Comparison of ENCODE assay signal across 14 cellular contexts in the genomic region with DNA sequence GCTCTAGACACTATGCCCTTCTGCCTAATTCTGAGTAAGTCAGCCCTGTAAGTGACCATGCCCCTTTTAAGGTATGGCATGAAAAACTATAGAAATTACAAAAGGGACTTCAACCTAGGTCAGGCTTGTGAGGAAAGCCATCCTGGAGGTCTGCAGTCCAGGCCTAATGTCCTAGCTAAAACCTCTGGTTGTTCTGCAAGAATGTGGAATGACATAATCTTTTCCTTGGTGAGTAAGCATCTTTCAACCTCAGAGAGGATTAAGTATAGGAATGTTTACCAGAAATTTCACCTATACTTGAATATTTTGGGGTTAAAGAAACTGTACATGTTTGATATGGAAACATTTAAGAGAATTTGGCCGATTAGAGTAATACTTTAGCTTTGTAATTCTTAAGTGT. TPM values are rescaled to one million over a fixed set of nuclear protein-coding genes. Genes with fewer than 3 reads are reported as not detected.
DNase-seq lines count a peak whose midpoint lies in the region; ATAC-seq, FAIRE-seq and TF ChIP-seq lines count a peak whose summit lies in the region.
"Had no signal": no experiment of that assay in that cellular context is flagged by ENCODE, and none has a peak within 500 bp of the region (broad histone marks: within the 10 kb centered on the region; RNA-seq: fewer than 3 reads in every experiment).

No MANE protein-coding gene starts in this region.

- no peak overlapping the region for H4K91ac ChIP-seq in IMR-90 (ENCODE audit: insufficient read depth, low read depth, low read length)

- H3K27me3 ChIP-seq in IMR-90 (ENCODE audit: control insufficient read depth, insufficient read depth, low read length), result no peaks in the 10 kb centered on the region
- H3K27me3 ChIP-seq in brain microvascular endothelial cell (replicated peaks), result no peaks in the 10 kb centered on the region
- H3K27me3 ChIP-seq in left lung, result no peaks in the 10 kb centered on the region
- no peaks in the 10 kb centered on the region for H3K27me3 ChIP-seq in small intestine (ENCODE audit: control insufficient read depth in 2 of 2, insufficient read depth in 2 of 2, low read length in 2 of 2)

- H3K4me3 ChIP-seq in IMR-90 (ENCODE audit: insufficient read depth, low read depth, low read length), result no peak overlapping the region
- no peak overlapping the region for H3K4me3 ChIP-seq in brain microvascular endothelial cell (ENCODE audit: low read depth, low read length)
- H3K4me3 ChIP-seq in left lung, result no peak overlapping the region
- H3K4me3 ChIP-seq in small intestine (ENCODE audit: low read depth in 1 of 2, low read length in 2 of 2), result no peak overlapping the region

- DNase-seq in AG08395 (ENCODE audit: low spot score), result peak; percentile 72
- DNase-seq in IMR-90, result peak; percentile 73
- peak; percentile 42 for DNase-seq in brain microvascular endothelial cell
- DNase-seq in left lung, result no peak
- no peak for DNase-seq in stimulated activated naive CD8-positive, alpha-beta T cell treated with anti-CD3 and anti-CD28 coated beads, Interleukin-15, amount 100 ng/mL, for 72 hours
- no peak for DNase-seq in small intestine
- no peak for DNase-seq in activated T-helper 1 cell treated with anti-CD3 and anti-CD28 coated beads, Interleukin-12 subunit alpha, Interleukin-12 subunit beta, Interleukin-2, Interleukin-4 antibody, amounts not matched to agents 30 ng/mL and 10 ng/mL and 1 ng/mL, durations not matched to agents 14 hours and 24 hours and 36 hours (ENCODE audit: low spot score)
- DNase-seq: activated naive CD4-positive, alpha-beta T cell treated with anti-CD3 and anti-CD28 coated beads, Interleukin-2, amount 10 ng/mL, durations not matched to agents 7 days and 5 days; C1 segment of cervical spinal cord; effector CD8-positive, alpha-beta T cell; naive thymus-derived CD4-positive, alpha-beta T cell; NCI-H1048 had no signal

- no peak overlapping the region for H2BK5ac ChIP-seq in IMR-90 (ENCODE audit: low read depth, low read length, poor library complexity, severe bottlenecking)

- FAIRE-seq in small intestine (lab: Jason Lieb, UNC), result no peak
- FAIRE-seq: H1 had no signal

- peak overlapping the region; percentile 11; the same call in 1 of the 2 replicates for H2BK20ac ChIP-seq in IMR-90 (ENCODE audit: low read depth, low read length)

- no peak overlapping the region for H4K5ac ChIP-seq in IMR-90 (ENCODE audit: low read depth, low read length)

- H3K4ac ChIP-seq in IMR-90 (ENCODE audit: low read depth, low read length), result no peak overlapping the region

- TF ChIP-seq CTCF in IMR-90 (conservative IDR thresholded peaks at IDR 0.05; ENCODE audit: low read depth, low read length) (no peak), brain microvascular endothelial cell (IDR thresholded peaks at IDR 0.05; ENCODE audit: low read depth, low read length, missing control alignments) (no peak), left lung (IDR thresholded peaks at IDR 0.05) (no peak)

- H3K9me3 ChIP-seq in IMR-90 (ENCODE audit: control insufficient read depth, insufficient read depth, low read length) (no peaks in the 10 kb centered on the region), left lung (peaks cover 0 to 5% of the 10 kb centered on the region in 2 donors), small intestine (ENCODE audit: control insufficient read depth, low read depth) (no peaks in the 10 kb centered on the region)

- dilution Hi-C loops in IMR-90 (cut with HindIII; ENCODE audit: low sequenced_read_pairs, unreplicated experiment), result no loop called here

- in situ Hi-C loops in IMR-90 (cut with MboI; ENCODE audit: low sequenced_read_pairs), result no loop called here
- in situ Hi-C loops in brain microvascular endothelial cell (cut with HindIII; ENCODE audit: low pct_ligation_motif_present, low sequenced_read_pairs), result no loop called here

- H2AK9ac ChIP-seq in IMR-90 (replicated peaks; ENCODE audit: low read depth, low read length, poor library complexity), result no peak overlapping the region

- TF ChIP-seq POLR2A in IMR-90 (IDR thresholded peaks at IDR 0.05; ENCODE audit: low read depth, low read length), result no peak

- H3K9me1 ChIP-seq in IMR-90 (ENCODE audit: insufficient read depth, low read length), result 0 out of 2 replicates have a peak, but pooled peaks cover 2% of the 10 kb centered on the region

- peaks cover 14 to 17% of the 10 kb centered on the region in 2 donors for H3K9me3 Mint-ChIP-seq in stimulated activated naive CD8-positive, alpha-beta T cell treated with anti-CD3 and anti-CD28 coated beads, Interleukin-15, amount 100 ng/mL, for 72 hours
- H3K9me3 Mint-ChIP-seq in activated T-helper 1 cell treated with anti-CD3 and anti-CD28 coated beads, Interleukin-12 subunit alpha, Interleukin-12 subunit beta, Interleukin-2, Interleukin-4 antibody, amounts not matched to agents 30 ng/mL and 10 ng/mL and 1 ng/mL, durations not matched to agents 14 hours and 24 hours and 36 hours, result peaks cover 11% of the 10 kb centered on the region

- H2AFZ ChIP-seq in IMR-90 (replicated peaks; ENCODE audit: low read length, poor library complexity), result no peak overlapping the region

- no peak overlapping the region for H3K4me2 ChIP-seq in IMR-90 (ENCODE audit: low read depth, low read length)

- H3K79me1 ChIP-seq in IMR-90 (ENCODE audit: low read depth in 1 of 2, low read length in 2 of 2), result no peaks in the 10 kb centered on the region

- no peak overlapping the region for H4K8ac ChIP-seq in IMR-90 (ENCODE audit: low read depth in 2 of 2, low read length in 2 of 2)

- TF ChIP-seq RAD21 in IMR-90 (IDR thresholded peaks at IDR 0.05; ENCODE audit: low read length), result no peak

- peaks cover 30% of the 10 kb centered on the region for H3K4me1 Mint-ChIP-seq in stimulated activated naive CD8-positive, alpha-beta T cell treated with anti-CD3 and anti-CD28 coated beads, Interleukin-15, amount 100 ng/mL, for 72 hours
- peaks cover 15% of the 10 kb centered on the region for H3K4me1 Mint-ChIP-seq in activated T-helper 1 cell treated with anti-CD3 and anti-CD28 coated beads, Interleukin-12 subunit alpha, Interleukin-12 subunit beta, Interleukin-2, Interleukin-4 antibody, amounts not matched to agents 30 ng/mL and 10 ng/mL and 1 ng/mL, durations not matched to agents 14 hours and 24 hours and 36 hours (ENCODE audit: low read depth)

- peaks cover 6% of the 10 kb centered on the region for H3K4me1 ChIP-seq in IMR-90 (ENCODE audit: control insufficient read depth, insufficient read depth, low read length)
- H3K4me1 ChIP-seq in left lung, result peaks cover 0 to 7% of the 10 kb centered on the region in 2 donors
- H3K4me1 ChIP-seq in small intestine (ENCODE audit: control insufficient read depth in 2 of 2, insufficient read depth in 1 of 2, low read depth in 1 of 2, low read length in 1 of 2), result no peaks in the 10 kb centered on the region

- CTCF ChIA-PET in IMR-90 (lab: Yijun Ruan, JAX), result no interaction called here

- H3K36me3 Mint-ChIP-seq in activated T-helper 1 cell treated with anti-CD3 and anti-CD28 coated beads, Interleukin-12 subunit alpha, Interleukin-12 subunit beta, Interleukin-2, Interleukin-4 antibody, amounts not matched to agents 30 ng/mL and 10 ng/mL and 1 ng/mL, durations not matched to agents 14 hours and 24 hours and 36 hours (ENCODE audit: low read depth), result no peaks in the 10 kb centered on the region
- H3K36me3 Mint-ChIP-seq: activated naive CD4-positive, alpha-beta T cell treated with anti-CD3 and anti-CD28 coated beads, Interleukin-2, amount 10 ng/mL, durations not matched to agents 7 days and 5 days had no signal

- ATAC-seq in IMR-90 (ENCODE audit: low read depth), result peak; percentile 63
- ATAC-seq in left lung, result peak; percentile 48
- ATAC-seq in stimulated activated naive CD8-positive, alpha-beta T cell treated with anti-CD3 and anti-CD28 coated beads, Interleukin-15, amount 100 ng/mL, for 72 hours, result no peak
- no peak for ATAC-seq in HG03571 (IDR thresholded peaks at IDR 0.05; ENCODE audit: unreplicated experiment)
- ATAC-seq: naive thymus-derived CD4-positive, alpha-beta T cell had no signal

- H3K27me3 Mint-ChIP-seq in stimulated activated naive CD8-positive, alpha-beta T cell treated with anti-CD3 and anti-CD28 coated beads, Interleukin-15, amount 100 ng/mL, for 72 hours, result peaks cover 7% of the 10 kb centered on the region
- H3K27me3 Mint-ChIP-seq in activated T-helper 1 cell treated with anti-CD3 and anti-CD28 coated beads, Interleukin-12 subunit alpha, Interleukin-12 subunit beta, Interleukin-2, Interleukin-4 antibody, amounts not matched to agents 30 ng/mL and 10 ng/mL and 1 ng/mL, durations not matched to agents 14 hours and 24 hours and 36 hours (ENCODE audit: insufficient read depth), result no peaks in the 10 kb centered on the region

- POLR2A ChIA-PET in IMR-90 (lab: Charles Lee; ENCODE audit: unreplicated experiment), result interaction anchor here (0.5 kb wide), 1 partner anchor 79 kb away, joined by 4 read pairs; no protein-coding TSS in a partner anchor

- H2AK5ac ChIP-seq in IMR-90 (ENCODE audit: low read depth, low read length), result no peak overlapping the region

- H2BK15ac ChIP-seq in IMR-90 (ENCODE audit: low read depth, low read length), result no peak overlapping the region

- H3K27ac ChIP-seq in IMR-90 (ENCODE audit: insufficient read depth, low read length) (peak overlapping the region; percentile 5; the same call in 1 of the 2 replicates), brain microvascular endothelial cell (peak overlapping the region; percentile 47), left lung (peak overlapping the region in 1 of 2 donors; percentile 26), small intestine (ENCODE audit: low read depth in 1 of 2, low read length in 1 of 2) (no peak overlapping the region)

- intact Hi-C loops in IMR-90 (cut with micrococcal nuclease) (no loop called here), left lung (cut with DNase I) (no loop called here)
- intact Hi-C loops in activated T-helper 1 cell treated with anti-CD3 and anti-CD28 coated beads, Interleukin-12 subunit alpha, Interleukin-12 subunit beta, Interleukin-2, Interleukin-4 antibody, amounts not matched to agents 30 ng/mL and 10 ng/mL and 1 ng/mL, durations not matched to agents 14 hours and 24 hours and 36 hours (cut with micrococcal nuclease), result loop anchor here (5.0 to 10.0 kb wide), 6 partner anchors 36 to 1866 kb away; a partner anchor contains a TSS

- H3K4me3 Mint-ChIP-seq in stimulated activated naive CD8-positive, alpha-beta T cell treated with anti-CD3 and anti-CD28 coated beads, Interleukin-15, amount 100 ng/mL, for 72 hours, result no peak overlapping the region
- no peak overlapping the region for H3K4me3 Mint-ChIP-seq in activated T-helper 1 cell treated with anti-CD3 and anti-CD28 coated beads, Interleukin-12 subunit alpha, Interleukin-12 subunit beta, Interleukin-2, Interleukin-4 antibody, amounts not matched to agents 30 ng/mL and 10 ng/mL and 1 ng/mL, durations not matched to agents 14 hours and 24 hours and 36 hours
- H3K4me3 Mint-ChIP-seq: activated naive CD4-positive, alpha-beta T cell treated with anti-CD3 and anti-CD28 coated beads, Interleukin-2, amount 10 ng/mL, durations not matched to agents 7 days and 5 days; naive thymus-derived CD4-positive, alpha-beta T cell had no signal

- no peak overlapping the region for H3K14ac ChIP-seq in IMR-90 (replicated peaks; ENCODE audit: low read depth, low read length)

- no peak overlapping the region for H3K23ac ChIP-seq in IMR-90 (ENCODE audit: low read depth, low read length)

- no TSS peak for BruUV-seq in IMR-90 (replicated peaks; lab: Mats Ljungman, UMichigan)

- H4K20me1 ChIP-seq in IMR-90 (ENCODE audit: insufficient read depth, low read length), result no peaks in the 10 kb centered on the region

- no peaks in the 10 kb centered on the region for H3K36me3 ChIP-seq in IMR-90 (ENCODE audit: control insufficient read depth, insufficient read depth, low read length)
- no peaks in the 10 kb centered on the region for H3K36me3 ChIP-seq in brain microvascular endothelial cell (replicated peaks)
- H3K36me3 ChIP-seq in left lung, result no peaks in the 10 kb centered on the region
- H3K36me3 ChIP-seq in small intestine (ENCODE audit: control insufficient read depth in 2 of 2, insufficient read depth in 2 of 2, low read length in 2 of 2), result no peaks in the 10 kb centered on the region

- H3K27ac Mint-ChIP-seq in stimulated activated naive CD8-positive, alpha-beta T cell treated with anti-CD3 and anti-CD28 coated beads, Interleukin-15, amount 100 ng/mL, for 72 hours, result no peak overlapping the region
- H3K27ac Mint-ChIP-seq in activated T-helper 1 cell treated with anti-CD3 and anti-CD28 coated beads, Interleukin-12 subunit alpha, Interleukin-12 subunit beta, Interleukin-2, Interleukin-4 antibody, amounts not matched to agents 30 ng/mL and 10 ng/mL and 1 ng/mL, durations not matched to agents 14 hours and 24 hours and 36 hours, result no peak overlapping the region
- H3K27ac Mint-ChIP-seq: activated naive CD4-positive, alpha-beta T cell treated with anti-CD3 and anti-CD28 coated beads, Interleukin-2, amount 10 ng/mL, durations not matched to agents 7 days and 5 days; naive thymus-derived CD4-positive, alpha-beta T cell had no signal

- WGBS in IMR-90 (ENCODE audit: extremely low coverage in 2 of 2, insufficient read length in 1 of 2), 2 experiments, result no CpG with 5 or more reads among the region's 1 CpG
- WGBS in small intestine, 3 donors, result 82 to 92% (median 84%) methylated on average over 1 of the region's 1 CpG

- 0 out of 2 replicates have a peak overlapping the region, but pooled peaks have one; percentile 3 for H2BK120ac ChIP-seq in IMR-90 (ENCODE audit: low read depth, low read length)

- H3K56ac ChIP-seq in IMR-90 (ENCODE audit: extremely low read depth, insufficient read depth, low read length), result no peak overlapping the region

- H3K9ac ChIP-seq in IMR-90 (ENCODE audit: low read depth, low read length), result no peak overlapping the region

- H3K18ac ChIP-seq in IMR-90 (ENCODE audit: low read depth, low read length), result no peak overlapping the region

RNA-seq across cellular contexts. Expression of a gene that starts 23.8 kb away (rescaled TPM):
- total RNA-seq in IMR-90 (2012; rRNA removed) (under 0.01 and 0.28 TPM in 2 replicates), left lung (10 to 100 TPM in 1 of 2 donors, 1 to 10 TPM in 1; 6.5 to 19.2 TPM)
- polyA plus RNA-seq in IMR-90 (2012; rRNA removed) (0.09 TPM in 2 replicates), small intestine (1 to 10 TPM in 2 of 3 donors, under 1 TPM in 1; 0.45 to 2.5 (median 1.4) TPM)
- 0.03 and 0.05 TPM in 2 replicates for polyA plus RNA-seq in IMR-90 (2012; cell fraction: cytosol; rRNA removed)
- 0.02 and 0.05 TPM in 2 replicates for polyA plus RNA-seq in IMR-90 (2012; cell fraction: nucleus; rRNA removed; ENCODE audit: low replicate concordance)
- 23.1 and 24.1 TPM in 2 replicates for total RNA-seq in activated T-helper 1 cell treated with anti-CD3 and anti-CD28 coated beads, Interleukin-12 subunit alpha, Interleukin-12 subunit beta, Interleukin-2, Interleukin-4 antibody, amounts not matched to agents 30 ng/mL and 10 ng/mL and 1 ng/mL, durations not matched to agents 14 hours and 24 hours and 36 hours

Comparison
In these comparisons a context has a peak if more than half of its experiments do, and no peak if none do; other contexts are left out.
1. DNase-seq: peak in AG08395 (single experiment), IMR-90 (single experiment) and brain microvascular endothelial cell (single experiment); none in left lung (0 of 2), stimulated activated naive CD8-positive, alpha-beta T cell treated with anti-CD3 and anti-CD28 coated beads, Interleukin-15, amount 100 ng/mL, for 72 hours (0 of 2), small intestine (single experiment) and activated T-helper 1 cell treated with anti-CD3 and anti-CD28 coated beads, Interleukin-12 subunit alpha, Interleukin-12 subunit beta, Interleukin-2, Interleukin-4 antibody, amounts not matched to agents 30 ng/mL and 10 ng/mL and 1 ng/mL, durations not matched to agents 14 hours and 24 hours and 36 hours (single experiment).
2. ATAC-seq: peak in IMR-90 (single experiment) and left lung (single experiment); none in stimulated activated naive CD8-positive, alpha-beta T cell treated with anti-CD3 and anti-CD28 coated beads, Interleukin-15, amount 100 ng/mL, for 72 hours (single experiment) and HG03571 (single experiment).
3. H3K27ac ChIP-seq: peak in IMR-90 (single experiment) and brain microvascular endothelial cell (single experiment); none in small intestine (0 of 2).